Comparison of ENCODE assay signal across 1 cellular context in genomic region chr9:83622433-83622813, GRCh38.
A peak's percentile ranks its signal among the peaks of the same experiment; 100 is the strongest.
TF ChIP-seq lines count a peak whose summit lies in the region.

No MANE protein-coding gene starts in this region.

TF ChIP-seq in H1, 55 proteins besides CTCF, POLR2A, EP300 and RAD21:
- TF ChIP-seq CHD7 (IDR thresholded peaks at IDR 0.05; ENCODE audit: insufficient replicate concordance, low read length) (no peak), JUND (IDR thresholded peaks at IDR 0.05; ENCODE audit: low read length) (no peak), BCL11A (IDR thresholded peaks at IDR 0.05; ENCODE audit: low read depth in 2 of 2, low read length in 2 of 2) (no peak), YY1 (IDR thresholded peaks at IDR 0.05; ENCODE audit: low read depth, low read length) (peak; percentile 77), RBBP5 (IDR thresholded peaks at IDR 0.05; ENCODE audit: borderline replicate concordance, low read depth, low read length) (no peak), TBP (IDR thresholded peaks at IDR 0.05; ENCODE audit: low read depth, low read length) (no peak), CHD1 (IDR thresholded peaks at IDR 0.05; ENCODE audit: low read depth, low read length) (no peak), POLR2AphosphoS5 (IDR thresholded peaks at IDR 0.05; ENCODE audit: low read depth, low read length) (no peak)
TF ChIP-seq in H1: peak in this region for 1.
